32 cellular contexts compared by ENCODE assay signal in genomic region chr9:137214620-137215019, GRCh38. TPM values are rescaled to one million over a fixed set of nuclear protein-coding genes. Genes with fewer than 3 reads are reported as not detected.
"Had no signal": no experiment of that assay in that cellular context is flagged by ENCODE, and none has a peak within 500 bp of the region (broad histone marks: within the 10 kb centered on the region; RNA-seq: fewer than 3 reads in every experiment).

No MANE protein-coding gene starts in this region.

- H3K36me3 Mint-ChIP-seq: natural killer cell had no signal

- H3K4me1 ChIP-seq: foreskin keratinocyte, parathyroid adenoma had no signal

- H3K27me3 Mint-ChIP-seq: memory B cell; progenitor cell of endocrine pancreas; stimulated activated naive CD8-positive, alpha-beta T cell treated with anti-CD3 and anti-CD28 coated beads, Interleukin-15, amount 100 ng/mL, for 72 hours had no signal

- H3K4me3 Mint-ChIP-seq: endodermal cell; memory B cell; natural killer cell; stimulated activated naive CD8-positive, alpha-beta T cell treated with anti-CD3 and anti-CD28 coated beads, Interleukin-15, amount 100 ng/mL, for 72 hours had no signal

- H3K36me3 ChIP-seq: transverse colon, vagina had no signal

- H3K27ac ChIP-seq: esophagus muscularis mucosa, foreskin keratinocyte, gastroesophageal sphincter, heart left ventricle, hepatocyte, parathyroid adenoma, suprapubic skin, transverse colon, vagina had no signal

- H3K79me2 ChIP-seq: hepatocyte, parathyroid adenoma had no signal

- DNase-seq: dorsolateral prefrontal cortex; effector CD4-positive, alpha-beta T cell; endodermal cell; foreskin keratinocyte; heart left ventricle; kidney; natural killer cell; stimulated activated CD4-positive, alpha-beta T cell treated with anti-CD3 and anti-CD28 coated beads, Interleukin-12 subunit alpha, Interleukin-12 subunit beta, amount 100 ng/mL, for 4 hours; stimulated activated CD4-positive, alpha-beta T cell treated with anti-CD3 and anti-CD28 coated beads, Interleukin-1b, Interleukin-23, amount 100 ng/mL, for 48 hours; stimulated activated CD4-positive, alpha-beta T cell treated with anti-CD3 and anti-CD28 coated beads, Interleukin-4, amount 100 ng/mL, for 1 hour; stimulated activated CD8-positive, alpha-beta memory T cell treated with anti-CD3 and anti-CD28 coated beads, Interleukin-4, amount 100 ng/mL, for 48 hours; stimulated activated naive CD4-positive, alpha-beta T cell; stimulated activated naive CD8-positive, alpha-beta T cell treated with anti-CD3 and anti-CD28 coated beads, Interleukin-15, amount 100 ng/mL, for 72 hours; transverse colon had no signal

- H2AFZ ChIP-seq: hepatocyte, parathyroid adenoma had no signal

- H3K4me3 ChIP-seq: dorsolateral prefrontal cortex, esophagus muscularis mucosa, gastroesophageal sphincter, heart left ventricle, hepatocyte, lung, smooth muscle cell, suprapubic skin, transverse colon, vagina had no signal

- H3K4me1 Mint-ChIP-seq: stimulated activated naive CD8-positive, alpha-beta T cell treated with anti-CD3 and anti-CD28 coated beads, Interleukin-15, amount 100 ng/mL, for 72 hours had no signal

- ATAC-seq: foreskin keratinocyte, gastroesophageal sphincter, heart left ventricle, left lobe of liver, natural killer cell, sciatic nerve had no signal

- FAIRE-seq: colon, kidney had no signal

- H3K27ac Mint-ChIP-seq: endodermal cell; memory B cell; natural killer cell; progenitor cell of endocrine pancreas; stimulated activated naive CD8-positive, alpha-beta T cell treated with anti-CD3 and anti-CD28 coated beads, Interleukin-15, amount 100 ng/mL, for 72 hours had no signal

- H3K9me3 Mint-ChIP-seq: endodermal cell; memory B cell; natural killer cell; stimulated activated naive CD8-positive, alpha-beta T cell treated with anti-CD3 and anti-CD28 coated beads, Interleukin-15, amount 100 ng/mL, for 72 hours had no signal

- H3K27me3 ChIP-seq: dorsolateral prefrontal cortex, esophagus muscularis mucosa, foreskin keratinocyte, gastroesophageal sphincter, heart left ventricle, hepatocyte, suprapubic skin, transverse colon, vagina had no signal

- H3K9ac ChIP-seq: parathyroid adenoma had no signal

- H3K9me3 ChIP-seq: esophagus muscularis mucosa, gastroesophageal sphincter, heart left ventricle, suprapubic skin, transverse colon, vagina had no signal

- H3K4me2 ChIP-seq: hepatocyte, smooth muscle cell had no signal

RNA-seq across cellular contexts. Expression of gene RNF208, which starts 7.4 kb away (rescaled TPM):
- total RNA-seq: osteoblast had no signal

RNA-seq across cellular contexts. Expression of gene CYSRT1, which starts 10.4 kb away (rescaled TPM):
- total RNA-seq: sciatic nerve, transverse colon had no signal

RNA-seq across cellular contexts. Expression of gene RNF224, which starts 12.7 kb away (rescaled TPM):
- total RNA-seq: epithelial cell of proximal tubule, esophagus muscularis mucosa, foreskin keratinocyte, heart left ventricle, left lobe of liver, liver, natural killer cell, sciatic nerve, smooth muscle cell, transverse colon had no signal
- polyA plus RNA-seq: fibroblast of lung, foreskin keratinocyte, heart left ventricle, liver, neural cell, smooth muscle cell had no signal
